Comparison of ENCODE assay signal across 27 cellular contexts in genomic region chr20:60255866-60256265, GRCh38.
DNase-seq lines count a peak whose midpoint lies in the region; ATAC-seq, FAIRE-seq and TF ChIP-seq lines count a peak whose summit lies in the region.
"Had no signal": no experiment of that assay in that cellular context is flagged by ENCODE, and none has a peak within 500 bp of the region (broad histone marks: within the 10 kb centered on the region; RNA-seq: fewer than 3 reads in every experiment).

No MANE protein-coding gene starts in this region.

- no peak for TF ChIP-seq CTCF in astrocyte (IDR thresholded peaks at IDR 0.05; ENCODE audit: insufficient read depth, low read depth, low read length)
- TF ChIP-seq CTCF in GM20000 (IDR thresholded peaks at IDR 0.05; ENCODE audit: extremely low read depth, missing control alignments) = no peak

- peaks cover 16% of the 10 kb centered on the region for H3K4me1 ChIP-seq in astrocyte (ENCODE audit: insufficient read depth, low read length)

- H3K4me3 ChIP-seq in astrocyte (ENCODE audit: insufficient read depth, low read depth, low read length) = no peak overlapping the region
- H3K4me3 ChIP-seq: hepatocyte had no signal

- no peaks in the 10 kb centered on the region for H3K79me2 ChIP-seq in astrocyte (ENCODE audit: insufficient read depth, low read length)
- H3K79me2 ChIP-seq: hepatocyte had no signal

- H3K9ac ChIP-seq in astrocyte (ENCODE audit: low read length) = no peak overlapping the region

- peaks cover 3% of the 10 kb centered on the region for H3K9me3 Mint-ChIP-seq in astrocyte (ENCODE audit: unreplicated experiment)
- H3K9me3 Mint-ChIP-seq in activated T-helper 2 cell treated with anti-CD3 and anti-CD28 coated beads, Interferon-gamma antibody, Interleukin-2, Interleukin-4, amounts not matched to agents 10 μg/mL and 5 μg/mL and 100 μg/mL, durations not matched to agents 14 hours and 24 hours and 36 hours = no peaks in the 10 kb centered on the region
- H3K9me3 Mint-ChIP-seq: activated CD4-positive, alpha-beta memory T cell treated with anti-CD3 and anti-CD28 coated beads for 36 hours; activated naive CD4-positive, alpha-beta T cell treated with anti-CD3 and anti-CD28 coated beads, Interleukin-2, amount 50 U/mL, for 24 hours; activated T-cell treated with anti-CD3 and anti-CD28 coated beads, Interleukin-2, amount 50 U/mL, for 24 hours; endodermal cell; memory B cell; naive thymus-derived CD8-positive, alpha-beta T cell had no signal

- H4K20me1 ChIP-seq in astrocyte (ENCODE audit: insufficient read depth, low read length) = no peaks in the 10 kb centered on the region

- peaks cover 38% of the 10 kb centered on the region for H3K36me3 ChIP-seq in KOPT-K1 (ENCODE audit: insufficient read depth, low read length)
- H3K36me3 ChIP-seq in astrocyte (ENCODE audit: insufficient read depth, low read length) = no peaks in the 10 kb centered on the region

- ATAC-seq in HG02885 (IDR thresholded peaks at IDR 0.05; ENCODE audit: poor library complexity, unreplicated experiment) = no peak
- ATAC-seq: naive thymus-derived CD8-positive, alpha-beta T cell; Right ventricle myocardium inferior had no signal

- H3K4me1 Mint-ChIP-seq in astrocyte (ENCODE audit: low read depth, unreplicated experiment) = no peaks in the 10 kb centered on the region
- H3K4me1 Mint-ChIP-seq in activated T-helper 2 cell treated with anti-CD3 and anti-CD28 coated beads, Interferon-gamma antibody, Interleukin-2, Interleukin-4, amounts not matched to agents 10 μg/mL and 5 μg/mL and 100 μg/mL, durations not matched to agents 14 hours and 24 hours and 36 hours (ENCODE audit: low read depth) = no peaks in the 10 kb centered on the region
- H3K4me1 Mint-ChIP-seq: activated naive CD4-positive, alpha-beta T cell treated with anti-CD3 and anti-CD28 coated beads, Interleukin-2, amount 50 U/mL, for 24 hours; memory B cell; naive thymus-derived CD8-positive, alpha-beta T cell had no signal

- no peak for FAIRE-seq in astrocyte (lab: Jason Lieb, UNC)
- FAIRE-seq: colon, D721Med, GM12891, islet of Langerhans, urothelium cell line had no signal

- intact Hi-C loops in activated T-helper 2 cell treated with anti-CD3 and anti-CD28 coated beads, Interferon-gamma antibody, Interleukin-2, Interleukin-4, amounts not matched to agents 10 μg/mL and 5 μg/mL and 100 μg/mL, durations not matched to agents 14 hours and 24 hours and 36 hours (cut with micrococcal nuclease) = no loop called here

- H3K27ac ChIP-seq in KOPT-K1 (ENCODE audit: low read depth, low read length, poor library complexity, severe bottlenecking) (peak overlapping the region; percentile 70), astrocyte (ENCODE audit: low read depth, low read length) (no peak overlapping the region)
- H3K27ac ChIP-seq: 22Rv1, hepatocyte had no signal

- H3K27ac Mint-ChIP-seq in astrocyte (ENCODE audit: unreplicated experiment) = peak overlapping the region; percentile 34
- H3K27ac Mint-ChIP-seq in activated T-helper 2 cell treated with anti-CD3 and anti-CD28 coated beads, Interferon-gamma antibody, Interleukin-2, Interleukin-4, amounts not matched to agents 10 μg/mL and 5 μg/mL and 100 μg/mL, durations not matched to agents 14 hours and 24 hours and 36 hours = no peak overlapping the region
- H3K27ac Mint-ChIP-seq: activated CD4-positive, alpha-beta memory T cell treated with anti-CD3 and anti-CD28 coated beads for 36 hours; activated naive CD4-positive, alpha-beta T cell treated with anti-CD3 and anti-CD28 coated beads, Interleukin-2, amount 50 U/mL, for 24 hours; activated T-cell treated with anti-CD3 and anti-CD28 coated beads, Interleukin-2, amount 50 U/mL, for 24 hours; endodermal cell; IgD-negative memory B cell; memory B cell had no signal

- peaks cover 2% of the 10 kb centered on the region for H3K36me3 Mint-ChIP-seq in astrocyte (ENCODE audit: low read depth, unreplicated experiment)
- H3K36me3 Mint-ChIP-seq in activated T-helper 2 cell treated with anti-CD3 and anti-CD28 coated beads, Interferon-gamma antibody, Interleukin-2, Interleukin-4, amounts not matched to agents 10 μg/mL and 5 μg/mL and 100 μg/mL, durations not matched to agents 14 hours and 24 hours and 36 hours (ENCODE audit: low read depth) = no peaks in the 10 kb centered on the region
- H3K36me3 Mint-ChIP-seq: activated CD4-positive, alpha-beta memory T cell treated with anti-CD3 and anti-CD28 coated beads for 36 hours; activated naive CD4-positive, alpha-beta T cell treated with anti-CD3 and anti-CD28 coated beads, Interleukin-2, amount 50 U/mL, for 24 hours; IgD-negative memory B cell; memory B cell; naive thymus-derived CD8-positive, alpha-beta T cell had no signal

- no peak overlapping the region for H3K4me3 Mint-ChIP-seq in astrocyte (ENCODE audit: unreplicated experiment)
- H3K4me3 Mint-ChIP-seq in activated T-helper 2 cell treated with anti-CD3 and anti-CD28 coated beads, Interferon-gamma antibody, Interleukin-2, Interleukin-4, amounts not matched to agents 10 μg/mL and 5 μg/mL and 100 μg/mL, durations not matched to agents 14 hours and 24 hours and 36 hours (ENCODE audit: low read depth) = no peak overlapping the region
- H3K4me3 Mint-ChIP-seq: activated CD4-positive, alpha-beta memory T cell treated with anti-CD3 and anti-CD28 coated beads for 36 hours; activated naive CD4-positive, alpha-beta T cell treated with anti-CD3 and anti-CD28 coated beads, Interleukin-2, amount 50 U/mL, for 24 hours; activated T-cell treated with anti-CD3 and anti-CD28 coated beads, Interleukin-2, amount 50 U/mL, for 24 hours; endodermal cell; IgD-negative memory B cell; memory B cell; naive thymus-derived CD8-positive, alpha-beta T cell had no signal

- H2AFZ ChIP-seq in astrocyte (ENCODE audit: low read depth, low read length) = no peak overlapping the region
- H2AFZ ChIP-seq: hepatocyte had no signal

- peak; percentile 57 for DNase-seq in DMS79 (lab: John Stamatoyannopoulos, UW)
- no peak for DNase-seq in DMS79 treated with DMSO at 0.1 percent for 48 hours (lab: John Stamatoyannopoulos, UW)
- DNase-seq in astrocyte (ENCODE audit: low read depth) = peak; percentile 20
- DNase-seq in mucosa of gallbladder (ENCODE audit: low spot score) = peak; percentile 61
- no peak for DNase-seq in activated T-helper 2 cell treated with anti-CD3 and anti-CD28 coated beads, Interferon-gamma antibody, Interleukin-2, Interleukin-4, amounts not matched to agents 10 μg/mL and 5 μg/mL and 100 μg/mL, durations not matched to agents 14 hours and 24 hours and 36 hours (ENCODE audit: low spot score)
- no peak for DNase-seq in GM20000 (ENCODE audit: low spot score)
- DNase-seq: activated CD4-positive, alpha-beta memory T cell treated with anti-CD3 and anti-CD28 coated beads for 36 hours; activated T-cell treated with anti-CD3 and anti-CD28 coated beads, Interleukin-2, amount 50 U/mL, for 24 hours; C1 segment of cervical spinal cord; endodermal cell; H9; naive thymus-derived CD8-positive, alpha-beta T cell; NCI-H446 treated with DMSO at 0.1 percent for 48 hours; stimulated activated CD4-positive, alpha-beta T cell treated with anti-CD3 and anti-CD28 coated beads, Interleukin-2, amount 100 ng/mL, for 48 hours had no signal

- peaks cover 50% of the 10 kb centered on the region for H3K27me3 Mint-ChIP-seq in astrocyte (ENCODE audit: low read depth, unreplicated experiment)
- H3K27me3 Mint-ChIP-seq in activated T-helper 2 cell treated with anti-CD3 and anti-CD28 coated beads, Interferon-gamma antibody, Interleukin-2, Interleukin-4, amounts not matched to agents 10 μg/mL and 5 μg/mL and 100 μg/mL, durations not matched to agents 14 hours and 24 hours and 36 hours (ENCODE audit: low read depth) = no peaks in the 10 kb centered on the region
- H3K27me3 Mint-ChIP-seq: activated naive CD4-positive, alpha-beta T cell treated with anti-CD3 and anti-CD28 coated beads, Interleukin-2, amount 50 U/mL, for 24 hours; activated T-cell treated with anti-CD3 and anti-CD28 coated beads, Interleukin-2, amount 50 U/mL, for 24 hours had no signal

- H3K27me3 ChIP-seq in astrocyte (ENCODE audit: insufficient read depth, low read length) = no peaks in the 10 kb centered on the region

- H3K9me3 ChIP-seq in KOPT-K1 (ENCODE audit: insufficient read depth, low read length, poor library complexity, severe bottlenecking) (no peaks in the 10 kb centered on the region), astrocyte (ENCODE audit: insufficient read depth, low read depth, low read length) (no peaks in the 10 kb centered on the region)

- no peak overlapping the region for H3K4me2 ChIP-seq in astrocyte (ENCODE audit: low read length)
- H3K4me2 ChIP-seq: hepatocyte had no signal

Comparison
In these comparisons a context has a peak if more than half of its experiments do, and no peak if none do; other contexts are left out.
1. DNase-seq: peak in DMS79 (single experiment), astrocyte (single experiment) and mucosa of gallbladder (single experiment); none in DMS79 treated with DMSO at 0.1 percent for 48 hours (single experiment), activated T-helper 2 cell treated with anti-CD3 and anti-CD28 coated beads, Interferon-gamma antibody, Interleukin-2, Interleukin-4, amounts not matched to agents 10 μg/mL and 5 μg/mL and 100 μg/mL, durations not matched to agents 14 hours and 24 hours and 36 hours (single experiment) and GM20000 (single experiment).